In genomic region chr16:69848635-69849545, GRCh38 we compare ENCODE assay signal across 9 cellular contexts.
A peak's percentile ranks its signal among the peaks of the same experiment; 100 is the strongest.
DNase-seq lines count a peak whose midpoint lies in the region; ATAC-seq lines count a peak whose summit lies in the region.
"Had no signal": no experiment of that assay in that cellular context is flagged by ENCODE, and none has a peak within 500 bp of the region (broad histone marks: within the 10 kb centered on the region; RNA-seq: fewer than 3 reads in every experiment).

No MANE protein-coding gene starts in this region.

- DNase-seq in AG20443 (ENCODE audit: low spot score) (peak; percentile 96), Right ventricle myocardium inferior (ENCODE audit: missing footprints) (peak; percentile 88), posterior cingulate gyrus (peak in 9 of 10 donors; percentile 23 to 91 (median 44)), DMS79 (lab: John Stamatoyannopoulos, UW) (no peak)
- DNase-seq in activated T-cell treated with anti-CD3 and anti-CD28 coated beads, Interleukin-2, amount 50 U/mL, for 48 hours: no peak

- H3K27ac ChIP-seq in angular gyrus (ENCODE audit: low read depth, low read length): peak overlapping the region; percentile 68
- H3K27ac ChIP-seq: HL-60 had no signal

- intact Hi-C loops in Right ventricle myocardium inferior (cut with DNase I): no loop called here
- intact Hi-C loops in posterior cingulate gyrus (cut with DNase I): no loop called here

- peak; percentile 99 for ATAC-seq in Right ventricle myocardium inferior
- ATAC-seq in HG03280 (IDR thresholded peaks at IDR 0.05; ENCODE audit: unreplicated experiment): no peak
- ATAC-seq in GM21526 (IDR thresholded peaks at IDR 0.05; ENCODE audit: low FRiP score, unreplicated experiment): no peak

Comparison
In these comparisons a context has a peak if more than half of its experiments do, and no peak if none do; other contexts are left out.
1. DNase-seq: peak in AG20443 (single experiment), Right ventricle myocardium inferior (single experiment) and posterior cingulate gyrus (9 of 10); none in activated T-cell treated with anti-CD3 and anti-CD28 coated beads, Interleukin-2, amount 50 U/mL, for 48 hours (0 of 2) and DMS79 (single experiment).